10 cellular contexts compared by ENCODE assay signal in the genomic region with DNA sequence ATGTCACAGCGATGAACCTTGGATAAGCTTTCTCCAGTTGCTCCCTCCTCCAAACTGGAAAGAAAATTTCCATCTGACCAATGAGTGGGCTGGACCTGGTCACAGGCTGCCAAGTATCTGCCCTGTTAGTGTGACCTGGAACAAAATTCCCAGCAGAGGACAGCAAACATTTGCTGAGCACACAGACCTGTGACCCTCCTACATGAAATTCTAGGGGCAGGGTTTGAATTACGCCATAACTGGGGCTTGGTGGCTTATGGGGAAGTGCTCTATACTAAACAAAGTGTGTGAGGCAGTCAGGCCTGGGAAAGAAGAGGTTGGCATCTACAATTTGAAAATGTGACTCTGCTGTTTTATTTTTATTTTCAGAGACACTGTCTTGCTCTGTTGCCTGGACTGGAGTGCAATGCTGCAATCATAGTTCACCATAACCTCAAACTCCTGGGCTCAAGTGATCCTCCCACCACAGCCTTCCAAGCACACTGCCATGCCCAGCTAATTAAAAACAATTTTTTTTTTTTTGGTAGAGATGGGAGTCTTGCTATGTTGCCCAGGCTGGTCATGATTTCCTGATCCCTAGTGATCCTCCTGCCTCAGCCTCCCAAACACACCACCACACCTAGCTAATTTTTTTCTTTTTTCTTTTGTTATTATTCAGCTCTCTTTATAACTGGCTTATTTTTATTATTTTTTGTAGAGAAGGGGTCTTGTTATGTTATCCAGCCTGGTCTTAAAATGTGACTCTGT. TPM values are rescaled to one million over a fixed set of nuclear protein-coding genes. Genes with fewer than 3 reads are reported as not detected.
DNase-seq lines count a peak whose midpoint lies in the region; ATAC-seq and TF ChIP-seq lines count a peak whose summit lies in the region.
"Had no signal": no experiment of that assay in that cellular context is flagged by ENCODE, and none has a peak within 500 bp of the region (broad histone marks: within the 10 kb centered on the region; RNA-seq: fewer than 3 reads in every experiment).

No MANE protein-coding gene starts in this region.

- no peak for ATAC-seq in GM23338
- peak; percentile 81 for ATAC-seq in sciatic nerve
- no peak for ATAC-seq in GM21723 (IDR thresholded peaks at IDR 0.05; ENCODE audit: unreplicated experiment)
- no peak for ATAC-seq in HG03159 (IDR thresholded peaks at IDR 0.05; ENCODE audit: unreplicated experiment)

- no peaks in the 10 kb centered on the region; the same call in 2 of the 3 replicates for H3K36me3 Mint-ChIP-seq in GM23338 (ENCODE audit: low read depth)

- peaks cover 9% of the 10 kb centered on the region for H3K27me3 Mint-ChIP-seq in GM23338 (ENCODE audit: insufficient read depth, low read depth, poor library complexity)
- H3K27me3 Mint-ChIP-seq: memory B cell had no signal

- WGBS in lower leg skin, 2 donors: 67 to 73% methylated on average over 2 of the region's 2 CpGs

- H3K79me2 ChIP-seq in GM23338 (replicated peaks; ENCODE audit: insufficient read depth): no peaks in the 10 kb centered on the region; the same call in 1 of the 2 replicates

- H3K9me3 ChIP-seq in left ventricle myocardium inferior (replicated peaks): no peaks in the 10 kb centered on the region

- 0 out of 2 replicates have a peak, but pooled peaks cover 4% of the 10 kb centered on the region for H3F3A ChIP-seq in GM23338 (replicated peaks; ENCODE audit: low read depth)

- TF ChIP-seq POLR2A in lower leg skin (IDR thresholded peaks at IDR 0.05): no peak

- no peak overlapping the region for H3K4me2 ChIP-seq in GM23338

- no peak overlapping the region for H3K27ac ChIP-seq in GM23338 (ENCODE audit: low read depth)
- H3K27ac ChIP-seq in left ventricle myocardium inferior (replicated peaks): peak overlapping the region; percentile 44

- H3K4me1 ChIP-seq in GM23338 (ENCODE audit: insufficient read depth): no peaks in the 10 kb centered on the region; the same call in 1 of the 2 replicates
- peaks cover 39% of the 10 kb centered on the region for H3K4me1 ChIP-seq in left ventricle myocardium inferior

- H3K4me1 Mint-ChIP-seq in GM23338: peaks cover 11% of the 10 kb centered on the region

- no peak for TF ChIP-seq CTCF in GM23338 (conservative IDR thresholded peaks at IDR 0.05; ENCODE audit: low read depth in 2 of 2)
- TF ChIP-seq CTCF in left ventricle myocardium inferior (IDR thresholded peaks at IDR 0.05; ENCODE audit: borderline replicate concordance): no peak
- TF ChIP-seq CTCF in lower leg skin (IDR thresholded peaks at IDR 0.05): no peak

- H3K36me3 ChIP-seq in GM23338 (ENCODE audit: insufficient read depth) (no peaks in the 10 kb centered on the region), left ventricle myocardium inferior (peaks cover under 1% of the 10 kb centered on the region)

- no peak overlapping the region for H2AFZ ChIP-seq in GM23338

- intact Hi-C loops in left ventricle myocardium inferior (cut with micrococcal nuclease) (no loop called here), sciatic nerve (cut with DNase I) (no loop called here), lower leg skin (cut with DNase I; ENCODE audit: low total_unique reads) (no loop called here)

- no peaks in the 10 kb centered on the region for H4K20me1 ChIP-seq in GM23338 (replicated peaks; ENCODE audit: insufficient read depth)

- no peaks in the 10 kb centered on the region for H3K9me2 ChIP-seq in GM23338 (ENCODE audit: insufficient read depth)

- H3K9me3 Mint-ChIP-seq in GM23338: no peaks in the 10 kb centered on the region
- H3K9me3 Mint-ChIP-seq: memory B cell had no signal

- DNase-seq in GM23338 (ENCODE audit: low spot score) (no peak), NOMO-1 treated with DMSO at 0.1 percent for 48 hours (lab: John Stamatoyannopoulos, UW; ENCODE audit: unreplicated experiment) (peak; percentile 86), left ventricle myocardium inferior (no peak), sciatic nerve (ENCODE audit: low spot score) (peak; percentile 37), lower leg skin (ENCODE audit: low spot score in 2 of 2) (no peak)
- DNase-seq: effector memory CD4-positive, alpha-beta T cell; GOT3 had no signal

- H3K4me3 ChIP-seq in GM23338 (no peak overlapping the region), left ventricle myocardium inferior (no peak overlapping the region), lower leg skin (ENCODE audit: low read depth, poor library complexity, severe bottlenecking) (no peak overlapping the region)

- H3K27ac Mint-ChIP-seq in GM23338: peak overlapping the region; percentile 49; the same call in 1 of the 2 replicates
- H3K27ac Mint-ChIP-seq: memory B cell had no signal

- no peak overlapping the region for H3K4me3 Mint-ChIP-seq in GM23338
- H3K4me3 Mint-ChIP-seq: memory B cell had no signal

- H3K27me3 ChIP-seq in GM23338 (ENCODE audit: insufficient read depth) (no peaks in the 10 kb centered on the region), left ventricle myocardium inferior (ENCODE audit: low read depth) (no peaks in the 10 kb centered on the region)

TF ChIP-seq in GM23338, 12 proteins besides CTCF, POLR2A, EP300 and RAD21 (continues in another document):
- TF ChIP-seq POLR2AphosphoS5 (IDR thresholded peaks at IDR 0.05; ENCODE audit: low read depth) (no peak), CREB1 (CRISPR knock-in tag; IDR thresholded peaks at IDR 0.05; ENCODE audit: low read depth) (no peak), NANOG (IDR thresholded peaks at IDR 0.05; ENCODE audit: borderline replicate concordance) (no peak), JUNB (IDR thresholded peaks at IDR 0.05; ENCODE audit: unreplicated experiment) (no peak), EZH2 (IDR thresholded peaks at IDR 0.05; ENCODE audit: low read depth, unreplicated experiment) (no peak), ZNF331 (CRISPR knock-in tag; IDR thresholded peaks at IDR 0.05; ENCODE audit: low read depth) (no peak)
- TF ChIP-seq, protein P1, sequence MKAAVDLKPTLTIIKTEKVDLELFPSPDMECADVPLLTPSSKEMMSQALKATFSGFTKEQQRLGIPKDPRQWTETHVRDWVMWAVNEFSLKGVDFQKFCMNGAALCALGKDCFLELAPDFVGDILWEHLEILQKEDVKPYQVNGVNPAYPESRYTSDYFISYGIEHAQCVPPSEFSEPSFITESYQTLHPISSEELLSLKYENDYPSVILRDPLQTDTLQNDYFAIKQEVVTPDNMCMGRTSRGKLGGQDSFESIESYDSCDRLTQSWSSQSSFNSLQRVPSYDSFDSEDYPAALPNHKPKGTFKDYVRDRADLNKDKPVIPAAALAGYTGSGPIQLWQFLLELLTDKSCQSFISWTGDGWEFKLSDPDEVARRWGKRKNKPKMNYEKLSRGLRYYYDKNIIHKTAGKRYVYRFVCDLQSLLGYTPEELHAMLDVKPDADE (IDR thresholded peaks at IDR 0.05): no peak

RNA-seq across cellular contexts. Expression of a gene that starts 13.6 kb away (rescaled TPM):
- total RNA-seq in GM23338 (2014; rRNA removed; shearing (Covaris generic)): 163 and 195 TPM in 2 replicates
- polyA plus RNA-seq in GM23338 (2016; fragmentation: Nextera tagmentation; extraction: Ambion mirVana): 90.0 and 95.1 TPM in 2 replicates
- total RNA-seq in left ventricle myocardium inferior (75.9 TPM), sciatic nerve (84.9 TPM), lower leg skin (100 to 1,000 TPM; 128 to 256 (median 191) TPM)

RNA-seq across cellular contexts. Expression of a gene that starts 41.5 kb away (rescaled TPM):
- 54.1 and 59.5 TPM in 2 replicates for total RNA-seq in GM23338 (2014; rRNA removed; shearing (Covaris generic))
- polyA plus RNA-seq in GM23338 (2016; fragmentation: Nextera tagmentation; extraction: Ambion mirVana): 23.9 and 24.0 TPM in 2 replicates
- 10.1 TPM for total RNA-seq in left ventricle myocardium inferior
- total RNA-seq in sciatic nerve: 16.1 TPM
- 10 to 100 TPM; 15.1 to 20.8 (median 16.7) TPM for total RNA-seq in lower leg skin

Comparison
In these comparisons a context has a peak if more than half of its experiments do, and no peak if none do; other contexts are left out.
1. DNase-seq: peak in NOMO-1 treated with DMSO at 0.1 percent for 48 hours (single experiment) and sciatic nerve (single experiment); none in GM23338 (single experiment), left ventricle myocardium inferior (single experiment) and lower leg skin (0 of 2).